ENCODE assay signal across 14 cellular contexts in the genomic region with DNA sequence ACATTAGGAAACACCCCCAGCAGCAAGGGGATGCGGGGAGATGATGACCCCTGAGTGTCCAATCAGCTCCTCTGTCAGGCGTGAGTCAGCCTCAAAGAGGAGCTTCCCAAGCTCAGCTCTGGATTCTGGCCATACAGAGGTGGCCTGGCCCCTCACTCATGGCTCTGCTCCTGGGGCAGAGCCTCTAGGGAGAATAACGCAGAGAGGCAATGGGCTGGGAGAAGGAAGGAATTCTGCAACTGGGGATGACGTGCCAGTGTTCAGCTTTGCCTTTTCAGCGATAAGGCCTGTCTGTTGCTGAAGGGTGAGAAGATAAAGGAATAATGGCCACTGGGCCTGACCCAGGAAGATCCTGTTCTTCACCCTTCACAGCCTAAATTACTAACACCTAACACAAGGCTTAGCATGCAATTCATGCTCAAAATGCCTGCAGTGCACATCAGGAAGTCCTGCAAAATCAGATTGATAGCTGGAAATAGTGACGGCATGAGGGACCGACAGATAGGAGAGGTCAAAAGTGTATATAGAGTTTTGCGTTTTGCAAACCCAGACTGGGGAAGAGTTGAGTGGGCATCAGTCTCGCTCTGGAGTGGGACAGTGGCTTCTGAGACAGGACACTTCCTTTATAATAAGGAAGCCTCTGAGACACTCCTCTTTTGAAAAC.
DNase-seq lines count a peak whose midpoint lies in the region; ATAC-seq lines count a peak whose summit lies in the region.
"Had no signal": no experiment of that assay in that cellular context is flagged by ENCODE, and none has a peak within 500 bp of the region (broad histone marks: within the 10 kb centered on the region; RNA-seq: fewer than 3 reads in every experiment).

No MANE protein-coding gene starts in this region.

- no peaks in the 10 kb centered on the region for H3K9me3 ChIP-seq in T-helper 17 cell (ENCODE audit: control insufficient read depth, low read length, poor library complexity, severe bottlenecking)

- DNase-seq in CMK (ENCODE audit: low read depth) (peak; percentile 94), T-helper 17 cell (no peak), caudate nucleus (lab: John Stamatoyannopoulos, UW) (no peak), iPS-NIHi11 (ENCODE audit: low spot score) (no peak), NOMO-1 treated with dmso at 0.1 percent for 144 hours (lab: John Stamatoyannopoulos, UW; ENCODE audit: unreplicated experiment) (no peak)
- DNase-seq: ACHN; CD4-positive, alpha-beta memory T cell; HFFc6; NCI-H1092; NCI-H526 treated with DMSO at 0.1 percent for 48 hours had no signal

- H3K27me3 ChIP-seq in layer of hippocampus (ENCODE audit: control insufficient read depth, insufficient read depth, low read length): no peaks in the 10 kb centered on the region

- ATAC-seq in T-helper 17 cell: no peak
- no peak for ATAC-seq in HG03439 (IDR thresholded peaks at IDR 0.05; ENCODE audit: unreplicated experiment)

- H3K4me3 Mint-ChIP-seq in T-helper 17 cell: no peak overlapping the region
- H3K4me3 Mint-ChIP-seq: CD4-positive, alpha-beta memory T cell; HFFc6 had no signal

- H3K36me3 Mint-ChIP-seq in T-helper 17 cell (ENCODE audit: low read depth): peaks cover 3% of the 10 kb centered on the region
- H3K36me3 Mint-ChIP-seq: CD4-positive, alpha-beta memory T cell had no signal

- peaks cover 10% of the 10 kb centered on the region for H3K4me1 Mint-ChIP-seq in T-helper 17 cell

- peak overlapping the region; percentile 14 for H3K27ac Mint-ChIP-seq in T-helper 17 cell
- H3K27ac Mint-ChIP-seq: HFFc6 had no signal

- H3K27ac ChIP-seq in cingulate gyrus (ENCODE audit: low read depth, low read length) (peak overlapping the region; percentile 69), layer of hippocampus (ENCODE audit: low read depth, low read length) (peak overlapping the region; percentile 50), caudate nucleus (ENCODE audit: low read depth, low read length) (no peak overlapping the region)
- H3K27ac ChIP-seq: KMS-11 had no signal

- no peaks in the 10 kb centered on the region for H3K27me3 Mint-ChIP-seq in T-helper 17 cell
- H3K27me3 Mint-ChIP-seq: CD4-positive, alpha-beta memory T cell had no signal
